2 cellular contexts compared by ENCODE assay signal in the genomic region with DNA sequence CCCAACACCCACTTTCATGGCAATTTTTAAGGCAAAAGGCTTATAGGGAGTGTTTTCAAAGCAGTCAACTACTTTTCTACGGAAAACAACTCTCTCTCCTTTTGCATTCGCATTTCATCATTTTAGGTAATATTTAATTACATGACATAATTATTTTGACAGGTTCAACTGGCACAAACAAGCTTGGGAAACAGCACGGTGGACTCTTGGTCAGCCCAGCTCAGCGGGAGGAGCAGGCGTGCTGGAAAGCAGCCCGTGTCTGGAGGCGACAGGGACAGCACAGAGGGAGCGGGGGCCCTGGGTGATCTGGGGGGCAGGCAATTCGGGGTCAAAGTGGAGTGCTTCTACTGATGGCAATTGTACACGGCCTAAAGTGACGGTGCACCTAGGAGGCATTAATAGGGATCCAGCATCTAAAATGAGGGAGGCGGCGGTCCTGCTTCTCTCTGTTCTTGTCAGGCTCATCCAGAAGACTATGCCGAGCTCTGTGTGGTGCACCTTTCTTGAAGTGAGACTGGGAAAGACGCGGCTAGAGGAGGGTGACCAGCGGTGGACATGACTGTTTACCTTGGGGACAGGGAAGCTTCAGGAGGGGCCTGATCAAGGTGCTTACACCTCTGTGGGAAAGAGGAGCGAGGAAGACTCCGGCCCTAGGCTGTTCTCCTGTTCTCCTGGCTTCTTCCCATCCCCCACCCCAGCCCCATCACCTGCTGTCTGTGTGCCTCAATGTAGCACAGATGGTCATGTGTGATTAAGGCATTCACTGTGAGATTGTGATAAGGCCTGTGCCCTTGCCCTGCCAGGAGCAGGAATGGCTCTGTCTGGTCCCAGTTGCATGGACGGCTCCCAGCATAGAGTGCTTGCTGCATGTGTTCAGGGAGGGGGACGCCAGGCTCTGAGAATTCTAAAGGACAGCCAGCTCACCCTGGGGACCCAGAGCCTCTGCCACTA.
A peak's percentile ranks its signal among the peaks of the same experiment; 100 is the strongest.
TF ChIP-seq lines count a peak whose summit lies in the region.

No MANE protein-coding gene starts in this region.

TF ChIP-seq in K562, 482 proteins besides CTCF, POLR2A, EP300 and RAD21:
- TF ChIP-seq EZH2 (IDR thresholded peaks at IDR 0.05; ENCODE audit: borderline replicate concordance, low read depth, low read length) = 0 out of 2 replicates have a peak, but pooled peaks have one; percentile 75
- TF ChIP-seq CBFA2T3 (IDR thresholded peaks at IDR 0.05) = peak; percentile 25
- peak; percentile 77 for TF ChIP-seq ZNF184 (CRISPR knock-in tag; IDR thresholded peaks at IDR 0.05)
- no peak for TF ChIP-seq ZFX (CRISPR knock-in tag; IDR thresholded peaks at IDR 0.05)
TF ChIP-seq in K562: peak in this region for 3.

TF ChIP-seq in liver, 16 proteins besides CTCF, POLR2A, EP300 and RAD21:
- TF ChIP-seq EGR1 (IDR thresholded peaks at IDR 0.05; ENCODE audit: low read depth in 2 of 2) = peak in 1 of 2 donors; percentile 26
- TF ChIP-seq TAF1 (conservative IDR thresholded peaks at IDR 0.05) = no peak
- TF ChIP-seq SP1 (IDR thresholded peaks at IDR 0.05) = peak; percentile 93
- TF ChIP-seq YY1 (IDR thresholded peaks at IDR 0.05) = no peak
- TF ChIP-seq FOXA2 (IDR thresholded peaks at IDR 0.05) = peak; percentile 36
- peak; percentile 87 to 92 for TF ChIP-seq HNF4A (conservative IDR thresholded peaks at IDR 0.05)
- peak; percentile 54 to 90 for TF ChIP-seq RXRA (IDR thresholded peaks at IDR 0.05)
- TF ChIP-seq, protein P1, sequence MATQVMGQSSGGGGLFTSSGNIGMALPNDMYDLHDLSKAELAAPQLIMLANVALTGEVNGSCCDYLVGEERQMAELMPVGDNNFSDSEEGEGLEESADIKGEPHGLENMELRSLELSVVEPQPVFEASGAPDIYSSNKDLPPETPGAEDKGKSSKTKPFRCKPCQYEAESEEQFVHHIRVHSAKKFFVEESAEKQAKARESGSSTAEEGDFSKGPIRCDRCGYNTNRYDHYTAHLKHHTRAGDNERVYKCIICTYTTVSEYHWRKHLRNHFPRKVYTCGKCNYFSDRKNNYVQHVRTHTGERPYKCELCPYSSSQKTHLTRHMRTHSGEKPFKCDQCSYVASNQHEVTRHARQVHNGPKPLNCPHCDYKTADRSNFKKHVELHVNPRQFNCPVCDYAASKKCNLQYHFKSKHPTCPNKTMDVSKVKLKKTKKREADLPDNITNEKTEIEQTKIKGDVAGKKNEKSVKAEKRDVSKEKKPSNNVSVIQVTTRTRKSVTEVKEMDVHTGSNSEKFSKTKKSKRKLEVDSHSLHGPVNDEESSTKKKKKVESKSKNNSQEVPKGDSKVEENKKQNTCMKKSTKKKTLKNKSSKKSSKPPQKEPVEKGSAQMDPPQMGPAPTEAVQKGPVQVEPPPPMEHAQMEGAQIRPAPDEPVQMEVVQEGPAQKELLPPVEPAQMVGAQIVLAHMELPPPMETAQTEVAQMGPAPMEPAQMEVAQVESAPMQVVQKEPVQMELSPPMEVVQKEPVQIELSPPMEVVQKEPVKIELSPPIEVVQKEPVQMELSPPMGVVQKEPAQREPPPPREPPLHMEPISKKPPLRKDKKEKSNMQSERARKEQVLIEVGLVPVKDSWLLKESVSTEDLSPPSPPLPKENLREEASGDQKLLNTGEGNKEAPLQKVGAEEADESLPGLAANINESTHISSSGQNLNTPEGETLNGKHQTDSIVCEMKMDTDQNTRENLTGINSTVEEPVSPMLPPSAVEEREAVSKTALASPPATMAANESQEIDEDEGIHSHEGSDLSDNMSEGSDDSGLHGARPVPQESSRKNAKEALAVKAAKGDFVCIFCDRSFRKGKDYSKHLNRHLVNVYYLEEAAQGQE (IDR thresholded peaks at IDR 0.05) = peak; percentile 83
TF ChIP-seq in liver: peak in this region for 6.
